1 cellular context compared by ENCODE assay signal in genomic region chr7:129858490-129858889, GRCh38.
TF ChIP-seq lines count a peak whose summit lies in the region.

No MANE protein-coding gene starts in this region.

TF ChIP-seq in K562, 482 proteins besides CTCF, POLR2A, EP300 and RAD21 (continued from another document):
- TF ChIP-seq AFF4 (CRISPR knock-in tag; IDR thresholded peaks at IDR 0.05) (0 out of 2 replicates have a peak, but pooled peaks have one; percentile 6), ZNF695 (CRISPR knock-in tag; IDR thresholded peaks at IDR 0.05) (no peak)
